ENCODE assay signal across 36 cellular contexts in the genomic region with DNA sequence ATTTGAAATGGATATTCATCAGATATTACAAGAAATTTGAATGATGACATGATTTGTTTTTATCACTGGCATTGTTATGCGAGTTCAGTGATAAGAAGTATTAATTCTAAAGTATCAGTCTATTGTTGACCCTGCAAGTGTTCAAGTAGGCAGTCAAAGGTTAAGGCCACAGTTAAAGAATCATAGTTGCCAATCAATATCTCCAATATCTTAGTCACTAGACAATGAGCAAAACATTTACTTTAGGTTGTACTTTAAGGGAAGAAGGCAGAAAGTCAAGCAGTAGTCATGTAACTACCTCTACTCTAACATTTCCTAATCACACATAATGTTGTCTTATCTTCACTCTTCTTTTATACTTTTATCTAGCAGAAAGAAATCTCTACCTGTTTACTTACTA.
"Had no signal": no experiment of that assay in that cellular context is flagged by ENCODE, and none has a peak within 500 bp of the region (broad histone marks: within the 10 kb centered on the region; RNA-seq: fewer than 3 reads in every experiment).

No MANE protein-coding gene starts in this region.

- H3K4me3 ChIP-seq: MG63 had no signal

- H3K9ac ChIP-seq: KMS-11 had no signal

- H3K27me3 ChIP-seq: MG63 had no signal

- H3K4me2 ChIP-seq: KMS-11 had no signal

- DNase-seq: Karpas-422, Kasumi-1, KG1, MG63, MM.1S, MV-4-11, NCI-H1048, NCI-H1092, NCI-H1092 treated with DMSO at 0.1 percent for 48 hours, NCI-H1105, NCI-H1105 treated with DMSO at 0.1 percent for 48 hours, NCI-H1417, NCI-H1417 treated with DMSO at 0.1 percent for 48 hours, NCI-H1436, NCI-H1436 treated with DMSO at 0.1 percent for 48 hours, NCI-H146, NCI-H1694, NCI-H1694 treated with DMSO at 0.1 percent for 48 hours, NCI-H187, NCI-H187 treated with DMSO at 0.1 percent for 48 hours, NCI-H1930, NCI-H2029, NCI-H2029 treated with DMSO at 0.1 percent for 48 hours, NCI-H2081, NCI-H2081 treated with DMSO at 0.1 percent for 48 hours, NCI-H2107, NCI-H2171, NCI-H2171 treated with DMSO at 0.1 percent for 48 hours, NCI-H2227 treated with DMSO at 0.1 percent for 48 hours, NCI-H226, NCI-H345, NCI-H446, NCI-H446 treated with DMSO at 0.1 percent for 48 hours, NCI-H510A, NCI-H510A treated with DMSO at 0.1 percent for 48 hours had no signal

- H3K9me3 ChIP-seq: MG63 had no signal

- H3K27ac ChIP-seq: KMS-11 had no signal

- H3K36me3 ChIP-seq: MG63 had no signal
